In genomic region chr13:74040200-74040599, GRCh38 we compare ENCODE assay signal across 9 cellular contexts.
A peak's percentile ranks its signal among the peaks of the same experiment; 100 is the strongest.
DNase-seq lines count a peak whose midpoint lies in the region; ATAC-seq and TF ChIP-seq lines count a peak whose summit lies in the region.
"Had no signal": no experiment of that assay in that cellular context is flagged by ENCODE, and none has a peak within 500 bp of the region (broad histone marks: within the 10 kb centered on the region; RNA-seq: fewer than 3 reads in every experiment).

No MANE protein-coding gene starts in this region.

- DNase-seq in AML-193 (lab: John Stamatoyannopoulos, UW) (peak; percentile 24 to 37), NCI-H226 (peak; percentile 3), left lung (no peak), aorta (no peak), posterior vena cava (ENCODE audit: low spot score) (no peak)

- H3K27me3 Mint-ChIP-seq in brain: no peaks in the 10 kb centered on the region

- H3K27me3 ChIP-seq in left lung: no peaks in the 10 kb centered on the region
- H3K27me3 ChIP-seq in aorta (ENCODE audit: control insufficient read depth in 1 of 2, insufficient read depth in 2 of 2, low read length in 1 of 2): no peaks in the 10 kb centered on the region

- ATAC-seq in GM18502 (IDR thresholded peaks at IDR 0.05; ENCODE audit: poor library complexity, unreplicated experiment) (peak; percentile 77), HG02852 (IDR thresholded peaks at IDR 0.05; ENCODE audit: unreplicated experiment) (peak; percentile 87), left lung (peak; percentile 67), aorta (ENCODE audit: low FRiP score) (no peak)

- H3K27ac Mint-ChIP-seq in brain: peak overlapping the region in 2 of 5 experiments; percentile 26 to 56

- TF ChIP-seq CTCF in brain (conservative IDR thresholded peaks at IDR 0.05) (peak; percentile 38 to 66), left lung (IDR thresholded peaks at IDR 0.05) (peak; percentile 33 to 35)

- no peak overlapping the region for H3K4me3 Mint-ChIP-seq in brain

- WGBS in aorta, 2 donors: 67 to 74% methylated on average over 4 of the region's 4 CpGs

- H3K36me3 Mint-ChIP-seq in brain: peaks cover 11% of the 10 kb centered on the region

- no peaks in the 10 kb centered on the region for H3K9me3 ChIP-seq in left lung
- H3K9me3 ChIP-seq in aorta (ENCODE audit: control insufficient read depth, low read length): no peaks in the 10 kb centered on the region

- H3K4me1 Mint-ChIP-seq in brain: peaks cover 52% of the 10 kb centered on the region

- intact Hi-C loops in left lung (cut with DNase I): no loop called here
- intact Hi-C loops in aorta (cut with DNase I): no loop called here
- intact Hi-C loops in posterior vena cava (cut with DNase I): no loop called here

- H3K4me1 ChIP-seq in left lung (no peaks in the 10 kb centered on the region), aorta (ENCODE audit: control insufficient read depth in 1 of 2, insufficient read depth in 2 of 2, low read length in 2 of 2) (peaks cover 0 to 2% of the 10 kb centered on the region in 2 donors)

- H3K27ac ChIP-seq in left lung (no peak overlapping the region), aorta (ENCODE audit: low read depth in 1 of 2, low read length in 2 of 2) (no peak overlapping the region)

- peaks cover 0 to 4% (median 0%) of the 10 kb centered on the region in 5 experiments for H3K9me3 Mint-ChIP-seq in brain

- H3K36me3 ChIP-seq in left lung: no peaks in the 10 kb centered on the region
- peaks cover 0 to 2% of the 10 kb centered on the region in 2 donors for H3K36me3 ChIP-seq in aorta (ENCODE audit: control insufficient read depth in 1 of 2, insufficient read depth in 2 of 2, low read length in 1 of 2)

- H3K4me3 ChIP-seq in left lung: no peak overlapping the region
- H3K4me3 ChIP-seq in aorta (ENCODE audit: low read length in 2 of 2): no peak overlapping the region
- H3K4me3 ChIP-seq: lung had no signal

Comparison
In these comparisons a context has a peak if more than half of its experiments do, and no peak if none do; other contexts are left out.
1. DNase-seq: peak in AML-193 (2 of 2) and NCI-H226 (single experiment); none in left lung (0 of 2), aorta (0 of 2) and posterior vena cava (single experiment).